Comparison of ENCODE assay signal across 12 cellular contexts in the genomic region with DNA sequence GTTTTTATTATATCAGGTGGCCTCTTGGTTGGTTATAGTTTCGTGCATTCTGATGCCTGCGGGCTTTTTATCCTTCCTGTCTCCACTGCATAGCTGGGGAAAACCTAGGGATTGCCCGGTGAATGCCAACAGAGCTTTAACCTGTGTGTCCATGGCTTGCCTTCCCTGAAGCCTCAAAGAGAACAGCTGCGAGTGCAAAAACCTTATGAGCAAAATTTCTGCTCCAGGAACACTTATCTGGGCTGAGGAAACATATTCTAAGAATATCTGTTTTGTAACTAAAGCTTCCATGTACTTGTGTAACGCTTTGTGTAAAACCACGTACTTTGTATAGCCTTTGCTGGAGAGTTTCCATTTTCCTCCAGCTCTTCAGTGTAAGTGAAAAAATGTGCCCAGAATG. TPM values are rescaled to one million over a fixed set of nuclear protein-coding genes. Genes with fewer than 3 reads are reported as not detected.
DNase-seq lines count a peak whose midpoint lies in the region; ATAC-seq and TF ChIP-seq lines count a peak whose summit lies in the region.
"Had no signal": no experiment of that assay in that cellular context is flagged by ENCODE, and none has a peak within 500 bp of the region (broad histone marks: within the 10 kb centered on the region; RNA-seq: fewer than 3 reads in every experiment).

No MANE protein-coding gene starts in this region.

- H3F3A ChIP-seq in DOHH2 (ENCODE audit: control insufficient read depth, insufficient read depth) = peaks cover 42% of the 10 kb centered on the region

- H3K9me3 ChIP-seq in DOHH2 (ENCODE audit: control insufficient read depth, insufficient read depth, low read length) = no peaks in the 10 kb centered on the region
- H3K9me3 ChIP-seq: Peyer's patch had no signal

- H4K20me1 ChIP-seq in DOHH2 (ENCODE audit: control insufficient read depth, insufficient read depth, low read depth, low read length) = no peaks in the 10 kb centered on the region

- H3K79me2 ChIP-seq in DOHH2 (ENCODE audit: control insufficient read depth, low read length) = peaks cover 98% of the 10 kb centered on the region

- H3K27me3 ChIP-seq in DOHH2 (ENCODE audit: control insufficient read depth, low read length) = no peaks in the 10 kb centered on the region
- H3K27me3 ChIP-seq: Peyer's patch had no signal

- peak overlapping the region; percentile 42 for H3K27ac Mint-ChIP-seq in activated naive CD8-positive, alpha-beta T cell treated with anti-CD3 and anti-CD28 coated beads, Interleukin-2, amount 50 U/mL, for 24 hours
- H3K27ac Mint-ChIP-seq in osteocyte (ENCODE audit: unreplicated experiment) = peak overlapping the region; percentile 72

- H3K4me2 ChIP-seq in DOHH2 (ENCODE audit: low read length) = peak overlapping the region; percentile 46

- peak overlapping the region; percentile 31 for H3K4me3 ChIP-seq in DOHH2 (ENCODE audit: low read length)
- H3K4me3 ChIP-seq: Peyer's patch had no signal

- peaks cover 18% of the 10 kb centered on the region for H3K36me3 Mint-ChIP-seq in activated naive CD8-positive, alpha-beta T cell treated with anti-CD3 and anti-CD28 coated beads, Interleukin-2, amount 50 U/mL, for 24 hours (ENCODE audit: low read depth)
- H3K36me3 Mint-ChIP-seq in osteocyte (ENCODE audit: unreplicated experiment) = peaks cover 2% of the 10 kb centered on the region

- peaks cover 76% of the 10 kb centered on the region for H3K4me1 Mint-ChIP-seq in activated naive CD8-positive, alpha-beta T cell treated with anti-CD3 and anti-CD28 coated beads, Interleukin-2, amount 50 U/mL, for 24 hours
- peaks cover 38% of the 10 kb centered on the region for H3K4me1 Mint-ChIP-seq in osteocyte (ENCODE audit: unreplicated experiment)

- H3K4me1 ChIP-seq in DOHH2 (ENCODE audit: control insufficient read depth, low read length) = peaks cover 82% of the 10 kb centered on the region

- peak; percentile 69 for DNase-seq in MV-4-11 (lab: John Stamatoyannopoulos, UW)
- DNase-seq in activated naive CD8-positive, alpha-beta T cell treated with anti-CD3 and anti-CD28 coated beads, Interleukin-2, amount 50 U/mL, for 24 hours = no peak
- DNase-seq in osteocyte (ENCODE audit: extremely low spot score, unreplicated experiment) = no peak
- no peak for DNase-seq in effector CD4-positive, alpha-beta T cell
- DNase-seq in amygdala (lab: John Stamatoyannopoulos, UW) = no peak
- no peak for DNase-seq in ACHN
- DNase-seq: activated CD4-positive, alpha-beta T cell treated with anti-CD3 and anti-CD28 coated beads for 1 hour; DMS53; Peyer's patch had no signal

- no peaks in the 10 kb centered on the region for H3K27me3 Mint-ChIP-seq in activated naive CD8-positive, alpha-beta T cell treated with anti-CD3 and anti-CD28 coated beads, Interleukin-2, amount 50 U/mL, for 24 hours
- no peaks in the 10 kb centered on the region for H3K27me3 Mint-ChIP-seq in osteocyte (ENCODE audit: unreplicated experiment)

- no peak overlapping the region for H3K4me3 Mint-ChIP-seq in activated naive CD8-positive, alpha-beta T cell treated with anti-CD3 and anti-CD28 coated beads, Interleukin-2, amount 50 U/mL, for 24 hours
- H3K4me3 Mint-ChIP-seq in osteocyte (ENCODE audit: unreplicated experiment) = no peak overlapping the region

- ATAC-seq in activated naive CD8-positive, alpha-beta T cell treated with anti-CD3 and anti-CD28 coated beads, Interleukin-2, amount 50 U/mL, for 24 hours = no peak
- ATAC-seq in HG02852 (IDR thresholded peaks at IDR 0.05; ENCODE audit: unreplicated experiment) = no peak

- in situ Hi-C loops in ACHN (cut with HindIII; ENCODE audit: low pct_ligation_motif_present, low pct_unique_long_range_greater_than_20kb, low sequenced_read_pairs) = no loop called here

- H3K9me3 Mint-ChIP-seq in activated naive CD8-positive, alpha-beta T cell treated with anti-CD3 and anti-CD28 coated beads, Interleukin-2, amount 50 U/mL, for 24 hours = no peaks in the 10 kb centered on the region
- H3K9me3 Mint-ChIP-seq in osteocyte (ENCODE audit: unreplicated experiment) = no peaks in the 10 kb centered on the region

- peaks cover 20% of the 10 kb centered on the region for H3K36me3 ChIP-seq in DOHH2 (ENCODE audit: control insufficient read depth, low read length)
- H3K36me3 ChIP-seq: Peyer's patch had no signal

- H3K27ac ChIP-seq in DOHH2 (ENCODE audit: low read depth, low read length) = peak overlapping the region; percentile 37
- H3K27ac ChIP-seq: epithelial cell of prostate had no signal

- TF ChIP-seq CTCF in DOHH2 (IDR thresholded peaks at IDR 0.05; ENCODE audit: low read depth, low read length, poor library complexity, severe bottlenecking) = no peak
- no peak for TF ChIP-seq CTCF in osteocyte (IDR thresholded peaks at IDR 0.05)

- H3K9me2 ChIP-seq in DOHH2 (replicated peaks; ENCODE audit: control insufficient read depth, low read length) = no peaks in the 10 kb centered on the region

RNA-seq across cellular contexts. Expression of gene CNST, which starts 7.2 kb away (rescaled TPM):
- 26.8 and 32.9 TPM in 2 replicates for total RNA-seq in osteocyte

RNA-seq across cellular contexts. Expression of gene TFB2M, which starts 7.4 kb away (rescaled TPM):
- 11.5 and 12.5 TPM in 2 replicates for total RNA-seq in osteocyte
